ENCODE assay signal across 8 cellular contexts in the genomic region with DNA sequence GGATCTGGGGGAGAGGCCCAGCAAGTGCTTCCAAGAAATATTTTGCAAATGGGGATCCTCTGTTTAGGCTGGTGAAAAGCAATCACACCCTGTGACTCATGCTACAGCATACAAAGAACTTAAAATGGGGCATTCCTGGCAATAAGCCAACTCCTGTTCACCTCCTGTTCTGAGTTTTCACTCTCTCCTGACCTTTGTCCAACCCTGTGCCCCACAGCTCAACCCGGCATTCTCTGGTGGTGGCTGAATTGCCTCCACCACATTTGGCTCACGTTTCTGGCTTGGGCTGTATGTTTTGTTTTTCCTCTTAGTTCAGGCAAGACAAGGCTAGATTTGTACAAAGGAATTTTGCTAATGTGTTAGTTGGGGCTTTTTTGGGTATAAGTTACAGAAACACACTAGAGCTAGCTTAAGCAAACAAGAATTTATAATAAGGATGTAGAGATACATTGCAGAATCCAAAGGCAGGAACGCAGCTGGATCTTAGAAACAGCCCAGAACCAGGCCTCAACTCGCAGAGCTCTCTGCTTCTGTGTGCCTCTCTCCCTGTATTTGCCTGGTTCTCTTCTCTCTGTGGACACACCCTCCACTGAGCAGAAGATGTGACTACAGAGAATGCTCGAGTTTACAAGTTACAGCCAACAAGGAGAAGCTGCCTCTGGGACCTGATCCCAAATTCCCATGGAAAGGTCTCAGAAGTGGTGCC. TPM values are rescaled to one million over a fixed set of nuclear protein-coding genes. Genes with fewer than 3 reads are reported as not detected.
DNase-seq lines count a peak whose midpoint lies in the region; ATAC-seq, FAIRE-seq and TF ChIP-seq lines count a peak whose summit lies in the region.
"Had no signal": no experiment of that assay in that cellular context is flagged by ENCODE, and none has a peak within 500 bp of the region (broad histone marks: within the 10 kb centered on the region; RNA-seq: fewer than 3 reads in every experiment).

No MANE protein-coding gene starts in this region.

- H3K9ac ChIP-seq in K562 (ENCODE audit: insufficient read depth in 1 of 2, low read depth in 2 of 2, low read length in 2 of 2), result no peak overlapping the region; a peak in 1 of 4 replicates

- no peaks in the 10 kb centered on the region for H3K79me2 ChIP-seq in K562 (ENCODE audit: control insufficient read depth, insufficient read depth, low read length)

- H3K27ac ChIP-seq in K562 (ENCODE audit: extremely low read depth, low read depth, low read length) (no peak overlapping the region), tibial artery (peak overlapping the region; percentile 46 to 58)

- no peak for TF ChIP-seq CTCF in K562 (IDR thresholded peaks at IDR 0.05 in 2 of 3, conservative IDR thresholded peaks at IDR 0.05 in 1 of 3; ENCODE audit: insufficient read depth in 2 of 3, low read depth in 1 of 3, low read length in 3 of 3)
- no peak for TF ChIP-seq CTCF in tibial artery (IDR thresholded peaks at IDR 0.05)

- no peaks in the 10 kb centered on the region for H3K9me1 ChIP-seq in K562 (ENCODE audit: control insufficient read depth, insufficient read depth, low read length)

- no peak for TF ChIP-seq RAD21 in K562 (CRISPR knock-in tag; conservative IDR thresholded peaks at IDR 0.05 in 1 of 2, IDR thresholded peaks at IDR 0.05 in 1 of 2)

- in situ Hi-C loops in K562 (cut with MboI), result no loop called here

- ATAC-seq in K562 (peak; percentile 40), GM19452 (IDR thresholded peaks at IDR 0.05; ENCODE audit: unreplicated experiment) (no peak), HG02588 (IDR thresholded peaks at IDR 0.05; ENCODE audit: unreplicated experiment) (no peak)

- peak; percentile 75 for DNase-seq in HT1080 (ENCODE audit: low read depth)
- DNase-seq in K562 (ENCODE audit: extremely low read depth in 1 of 4, low spot score in 3 of 4), result peak in 3 of 4 experiments; percentile 38 to 61 (median 53)
- peak; percentile 83 for DNase-seq in kidney tubule cell (ENCODE audit: low spot score)
- DNase-seq in tibial artery, result no peak
- no peak for DNase-seq in NCI-H1930 (lab: John Stamatoyannopoulos, UW)
- DNase-seq: stimulated activated CD4-positive, alpha-beta T cell treated with anti-CD3 and anti-CD28 coated beads, Interleukin-4, amount 100 ng/mL, for 1 hour had no signal

- H3K9me3 ChIP-seq in K562 (replicated peaks; ENCODE audit: control insufficient read depth, insufficient read depth, low read depth, low read length) (no peaks in the 10 kb centered on the region), tibial artery (no peaks in the 10 kb centered on the region)

- TF ChIP-seq POLR2A in K562 (conservative IDR thresholded peaks at IDR 0.05), result no peak

- peak; percentile 81 for FAIRE-seq in K562 (lab: Jason Lieb, UNC)

- no peak overlapping the region for H3K4me2 ChIP-seq in K562 (ENCODE audit: insufficient read depth, low read length)

- intact Hi-C loops in K562 (cut with micrococcal nuclease), result no loop called here
- intact Hi-C loops in tibial artery (cut with DNase I; ENCODE audit: low total_unique reads), result no loop called here

- CTCF ChIA-PET in K562 (lab: Yijun Ruan, JAX; ENCODE audit: low intra/inter-chr PET ratio), result no interaction called here

- WGBS in K562 (ENCODE audit: insufficient coverage, low coverage, missing lambda C conversion rate), result 34% methylated on average over 5 of the region's 5 CpGs

- peaks cover 3% of the 10 kb centered on the region for H4K20me1 ChIP-seq in K562 (replicated peaks; ENCODE audit: control insufficient read depth, insufficient read depth, low read length)

- peaks cover 6 to 7% of the 10 kb centered on the region in 2 experiments; a peak in 3 of 5 replicates for H3K4me1 ChIP-seq in K562 (replicated peaks in 1 of 2; ENCODE audit: control insufficient read depth in 2 of 2, insufficient read depth in 2 of 2, low read length in 2 of 2)
- H3K4me1 ChIP-seq in tibial artery, result peaks cover 0 to 24% (median 23%) of the 10 kb centered on the region in 4 donors

- no peak overlapping the region for H2AFZ ChIP-seq in K562 (ENCODE audit: low read depth, low read length)

- H3K36me3 ChIP-seq in K562 (ENCODE audit: control insufficient read depth, insufficient read depth, low read length) (peaks cover 23% of the 10 kb centered on the region; the same call in 2 of the 3 replicates), tibial artery (peaks cover 27 to 62% (median 32%) of the 10 kb centered on the region in 3 donors)

- no TSS peak for BruUV-seq in K562 (replicated peaks; lab: Mats Ljungman, UMichigan)

- no peaks in the 10 kb centered on the region for H3K27me3 ChIP-seq in K562 (ENCODE audit: control insufficient read depth in 2 of 2, insufficient read depth in 2 of 2, low read length in 2 of 2)
- H3K27me3 ChIP-seq in tibial artery, result no peaks in the 10 kb centered on the region

- H3K4me3 ChIP-seq in K562, result no peak overlapping the region
- no peak overlapping the region for H3K4me3 ChIP-seq in tibial artery

- POLR2A ChIA-PET in K562 (lab: Yijun Ruan, JAX), result interaction anchor here (0.6 to 2.4 kb wide), 8 partner anchors 7 to 483 kb away, joined by 3 to 12 read pairs (median 3); partner anchors contain the start of genes ABCC10 and CUL9

- TF ChIP-seq EP300 in K562 (IDR thresholded peaks at IDR 0.05; ENCODE audit: low read length), result no peak

RNA-seq across cellular contexts. Expression of gene ABCC10, which starts 9.4 kb away (rescaled TPM):
- 8.4 and 11.7 TPM in 2 replicates for total RNA-seq in HT1080 (2014; rRNA removed; shearing (Covaris generic))
- polyA plus RNA-seq in HT1080 (2015; cell fraction: cytosol; rRNA removed), result 7.5 and 9.4 TPM in 2 replicates
- 31.0 and 37.8 TPM in 2 replicates for polyA plus RNA-seq in HT1080 (2015; cell fraction: nucleus; rRNA removed)
- 98.1 and 219 TPM in 2 replicates for total RNA-seq in K562 (2011; cell fraction: chromatin; rRNA removed; ENCODE audit: low replicate concordance)
- total RNA-seq in K562 (2011; cell fraction: nucleolus; rRNA removed), result 108 and 125 TPM in 2 replicates
- total RNA-seq in K562 (2011; cell fraction: nucleoplasm; rRNA removed), result 89.8 and 98.2 TPM in 2 replicates
- total RNA-seq in K562 (2014; rRNA removed), result 16.5 and 20.4 TPM in 2 replicates
- 6.8 and 10.5 TPM in 2 replicates for total RNA-seq in K562 (2014; rRNA removed; fragmentation: Illumina TruSeq; extraction: Trizol)
- 13.4 TPM in 2 replicates for total RNA-seq in K562 (2015; rRNA removed; fragmentation: Illumina TruSeq; extraction: Trizol)
- total RNA-seq in K562 (2021), result 28.4 and 29.1 TPM in 2 replicates
- polyA plus RNA-seq in K562 (2011; rRNA removed), result 13.7 and 23.5 TPM in 2 replicates
- 13.8 and 24.4 TPM in 2 replicates for polyA plus RNA-seq in K562 (2011; cell fraction: cytosol; rRNA removed)
- 79.9 and 89.8 TPM in 2 replicates for polyA plus RNA-seq in K562 (2011; cell fraction: nucleus; rRNA removed)
- 19.5 and 28.6 TPM in 2 replicates for polyA plus RNA-seq in K562 (2012)
- polyA plus RNA-seq in K562 (2014; fragmentation: Illumina TruSeq; extraction: Trizol), result 21.3 and 25.8 TPM in 2 replicates
- 1 to 10 TPM; 2.4 to 2.6 TPM for polyA plus RNA-seq in K562 (2014; fragmentation: Nextera tagmentation; extraction: Ambion mirVana)
- polyA plus RNA-seq in K562 (2014; rRNA removed), result 21.7 and 21.8 TPM in 2 replicates
- 11.0 and 11.4 TPM in 2 replicates for polyA minus RNA-seq in K562 (2011; rRNA and poly(A)+ RNA removed)
- polyA minus RNA-seq in K562 (2011; cell fraction: cytosol; rRNA and poly(A)+ RNA removed), result 15.0 and 21.0 TPM in 2 replicates
- polyA minus RNA-seq in K562 (2011; cell fraction: nucleus; rRNA and poly(A)+ RNA removed), result 16.6 and 23.7 TPM in 2 replicates

RNA-seq across cellular contexts. Expression of gene DLK2, which starts 18.6 kb away (rescaled TPM):
- total RNA-seq in HT1080 (2014; rRNA removed; shearing (Covaris generic)), result 3.8 and 4.2 TPM in 2 replicates
- polyA plus RNA-seq in HT1080 (2015; cell fraction: cytosol; rRNA removed), result 1.8 and 2.2 TPM in 2 replicates
- 0.84 and 1.3 TPM in 2 replicates for polyA plus RNA-seq in HT1080 (2015; cell fraction: nucleus; rRNA removed)
- 0.30 and 1.3 TPM in 2 replicates for total RNA-seq in K562 (2011; cell fraction: chromatin; rRNA removed; ENCODE audit: low replicate concordance)
- total RNA-seq in K562 (2011; cell fraction: nucleolus; rRNA removed), result 2.2 and 3.3 TPM in 2 replicates
- total RNA-seq in K562 (2011; cell fraction: nucleoplasm; rRNA removed), result 1.9 and 2.0 TPM in 2 replicates
- total RNA-seq in K562 (2014; rRNA removed) (0.23 and 0.29 TPM in 2 replicates), K562 (2014; rRNA removed; fragmentation: Illumina TruSeq; extraction: Trizol) (not detected in 2 replicates), K562 (2015; rRNA removed; fragmentation: Illumina TruSeq; extraction: Trizol) (0.11 TPM in 1 of 2 replicates, not detected in the other), K562 (2021) (0.36 and 0.53 TPM in 2 replicates)
- polyA plus RNA-seq in K562 (2011; rRNA removed) (0.35 and 0.74 TPM in 2 replicates), K562 (2014; fragmentation: Illumina TruSeq; extraction: Trizol) (0.16 and 0.37 TPM in 2 replicates), K562 (2014; fragmentation: Nextera tagmentation; extraction: Ambion mirVana) (not detected), K562 (2014; rRNA removed) (0.45 and 0.65 TPM in 2 replicates)
- polyA plus RNA-seq in K562 (2011; cell fraction: cytosol; rRNA removed), result 1.0 and 1.8 TPM in 2 replicates
- polyA plus RNA-seq in K562 (2011; cell fraction: nucleus; rRNA removed), result 0.87 and 1.3 TPM in 2 replicates
- 0.59 and 0.60 TPM in 2 replicates for polyA plus RNA-seq in K562 (2012)
- 0.25 and 0.27 TPM in 2 replicates for polyA minus RNA-seq in K562 (2011; rRNA and poly(A)+ RNA removed)
- not detected in 2 replicates for polyA minus RNA-seq in K562 (2011; cell fraction: cytosol; rRNA and poly(A)+ RNA removed)
- polyA minus RNA-seq in K562 (2011; cell fraction: nucleus; rRNA and poly(A)+ RNA removed), result 0.13 and 0.44 TPM in 2 replicates

RNA-seq across cellular contexts. Expression of gene TJAP1, which starts 40.6 kb away (rescaled TPM):
- 19.4 and 21.3 TPM in 2 replicates for total RNA-seq in HT1080 (2014; rRNA removed; shearing (Covaris generic))
- 24.2 and 31.2 TPM in 2 replicates for polyA plus RNA-seq in HT1080 (2015; cell fraction: cytosol; rRNA removed)
- polyA plus RNA-seq in HT1080 (2015; cell fraction: nucleus; rRNA removed), result 63.4 and 64.7 TPM in 2 replicates
- 43.2 and 99.7 TPM in 2 replicates for total RNA-seq in K562 (2011; cell fraction: chromatin; rRNA removed; ENCODE audit: low replicate concordance)
- total RNA-seq in K562 (2011; cell fraction: nucleolus; rRNA removed), result 41.3 and 52.0 TPM in 2 replicates
- total RNA-seq in K562 (2011; cell fraction: nucleoplasm; rRNA removed), result 55.1 and 68.1 TPM in 2 replicates
- 17.0 and 23.1 TPM in 2 replicates for total RNA-seq in K562 (2014; rRNA removed)
- 7.2 TPM in 2 replicates for total RNA-seq in K562 (2014; rRNA removed; fragmentation: Illumina TruSeq; extraction: Trizol)
- 11.1 and 11.2 TPM in 2 replicates for total RNA-seq in K562 (2015; rRNA removed; fragmentation: Illumina TruSeq; extraction: Trizol)
- 25.4 and 35.8 TPM in 2 replicates for total RNA-seq in K562 (2021)
- polyA plus RNA-seq in K562 (2011; rRNA removed), result 16.2 and 25.3 TPM in 2 replicates
- 16.2 and 19.2 TPM in 2 replicates for polyA plus RNA-seq in K562 (2011; cell fraction: cytosol; rRNA removed)
- 92.6 and 107 TPM in 2 replicates for polyA plus RNA-seq in K562 (2011; cell fraction: nucleus; rRNA removed)
- 19.6 and 33.5 TPM in 2 replicates for polyA plus RNA-seq in K562 (2012)
- 17.0 and 21.3 TPM in 2 replicates for polyA plus RNA-seq in K562 (2014; fragmentation: Illumina TruSeq; extraction: Trizol)
- under 1 TPM; 0.06 to 0.29 TPM for polyA plus RNA-seq in K562 (2014; fragmentation: Nextera tagmentation; extraction: Ambion mirVana)
- 24.2 and 31.1 TPM in 2 replicates for polyA plus RNA-seq in K562 (2014; rRNA removed)
- 11.2 and 14.6 TPM in 2 replicates for polyA minus RNA-seq in K562 (2011; rRNA and poly(A)+ RNA removed)
- polyA minus RNA-seq in K562 (2011; cell fraction: cytosol; rRNA and poly(A)+ RNA removed), result 8.1 and 9.8 TPM in 2 replicates
- polyA minus RNA-seq in K562 (2011; cell fraction: nucleus; rRNA and poly(A)+ RNA removed), result 16.6 and 17.1 TPM in 2 replicates

Comparison
In these comparisons a context has a peak if more than half of its experiments do, and no peak if none do; other contexts are left out.
1. DNase-seq: peak in HT1080 (single experiment), K562 (3 of 4) and kidney tubule cell (single experiment); none in tibial artery (0 of 2) and NCI-H1930 (0 of 2).